Comparison of ENCODE assay signal across 1 cellular context in the genomic region with DNA sequence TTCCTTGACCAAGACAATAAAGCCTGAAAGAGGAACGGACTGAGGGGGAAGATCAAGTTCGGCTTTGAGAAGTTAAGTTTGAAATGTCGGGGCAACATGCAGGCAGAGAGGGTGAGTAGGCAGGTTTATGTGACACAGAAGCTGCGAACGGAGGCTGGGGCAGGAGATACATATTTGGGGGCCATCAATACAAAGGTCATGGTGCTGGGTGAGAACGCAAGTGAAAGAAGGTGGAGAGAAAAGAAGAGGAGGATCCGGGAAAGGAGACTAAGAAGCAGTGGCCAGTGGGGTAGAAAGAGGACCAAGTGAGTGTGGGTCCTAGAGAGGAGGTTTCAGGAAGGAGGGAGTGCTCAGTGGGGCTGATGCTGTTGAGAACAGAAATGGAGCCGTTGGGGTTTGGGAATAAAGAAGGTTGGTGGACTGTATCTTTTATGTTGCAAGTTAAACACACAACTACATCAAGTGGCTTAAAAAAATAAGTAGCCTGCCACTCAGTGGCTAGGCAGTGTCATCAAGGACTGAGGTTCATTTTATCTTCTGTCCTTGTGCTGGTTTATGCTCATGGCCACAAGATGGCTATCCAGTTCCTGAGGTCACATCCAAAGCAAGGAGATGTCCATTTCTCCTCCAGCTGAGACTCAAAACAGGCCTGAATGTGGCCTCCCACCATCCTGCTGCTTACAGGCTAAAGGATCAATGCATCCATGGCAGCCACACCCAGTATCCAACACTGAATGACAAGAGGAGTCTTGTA.
TF ChIP-seq lines count a peak whose summit lies in the region.

No MANE protein-coding gene starts in this region.

TF ChIP-seq in HCT116, 20 proteins besides CTCF, POLR2A, EP300 and RAD21:
- TF ChIP-seq POLR2AphosphoS5 (IDR thresholded peaks at IDR 0.05; ENCODE audit: low read depth, low read length) (no peak), ZFX (IDR thresholded peaks at IDR 0.05) (no peak), CBX3 (IDR thresholded peaks at IDR 0.05; ENCODE audit: low read depth) (no peak), SIN3A (IDR thresholded peaks at IDR 0.05; ENCODE audit: low read depth) (no peak), SRF (IDR thresholded peaks at IDR 0.05; ENCODE audit: low read depth) (no peak), JUND (IDR thresholded peaks at IDR 0.05) (no peak), FOSL1 (IDR thresholded peaks at IDR 0.05; ENCODE audit: low read depth) (no peak), ZNF274 (IDR thresholded peaks at IDR 0.05; ENCODE audit: low read depth, low read length) (no peak), YY1 (IDR thresholded peaks at IDR 0.05; ENCODE audit: extremely low read depth, insufficient replicate concordance, low read depth, low read length) (no peak), REST (IDR thresholded peaks at IDR 0.05; ENCODE audit: low read depth) (no peak), EZH2phosphoT487 (IDR thresholded peaks at IDR 0.05; ENCODE audit: borderline replicate concordance) (no peak), SP1 (IDR thresholded peaks at IDR 0.05; ENCODE audit: low read depth) (no peak)
- TF ChIP-seq, protein P1, sequence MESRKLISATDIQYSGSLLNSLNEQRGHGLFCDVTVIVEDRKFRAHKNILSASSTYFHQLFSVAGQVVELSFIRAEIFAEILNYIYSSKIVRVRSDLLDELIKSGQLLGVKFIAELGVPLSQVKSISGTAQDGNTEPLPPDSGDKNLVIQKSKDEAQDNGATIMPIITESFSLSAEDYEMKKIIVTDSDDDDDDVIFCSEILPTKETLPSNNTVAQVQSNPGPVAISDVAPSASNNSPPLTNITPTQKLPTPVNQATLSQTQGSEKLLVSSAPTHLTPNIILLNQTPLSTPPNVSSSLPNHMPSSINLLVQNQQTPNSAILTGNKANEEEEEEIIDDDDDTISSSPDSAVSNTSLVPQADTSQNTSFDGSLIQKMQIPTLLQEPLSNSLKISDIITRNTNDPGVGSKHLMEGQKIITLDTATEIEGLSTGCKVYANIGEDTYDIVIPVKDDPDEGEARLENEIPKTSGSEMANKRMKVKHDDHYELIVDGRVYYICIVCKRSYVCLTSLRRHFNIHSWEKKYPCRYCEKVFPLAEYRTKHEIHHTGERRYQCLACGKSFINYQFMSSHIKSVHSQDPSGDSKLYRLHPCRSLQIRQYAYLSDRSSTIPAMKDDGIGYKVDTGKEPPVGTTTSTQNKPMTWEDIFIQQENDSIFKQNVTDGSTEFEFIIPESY (IDR thresholded peaks at IDR 0.05; ENCODE audit: extremely low read depth, insufficient replicate concordance, low read length) = no peak
- TF ChIP-seq, protein P2, sequence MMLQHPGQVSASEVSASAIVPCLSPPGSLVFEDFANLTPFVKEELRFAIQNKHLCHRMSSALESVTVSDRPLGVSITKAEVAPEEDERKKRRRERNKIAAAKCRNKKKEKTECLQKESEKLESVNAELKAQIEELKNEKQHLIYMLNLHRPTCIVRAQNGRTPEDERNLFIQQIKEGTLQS (IDR thresholded peaks at IDR 0.05) = no peak
- TF ChIP-seq, protein P3, sequence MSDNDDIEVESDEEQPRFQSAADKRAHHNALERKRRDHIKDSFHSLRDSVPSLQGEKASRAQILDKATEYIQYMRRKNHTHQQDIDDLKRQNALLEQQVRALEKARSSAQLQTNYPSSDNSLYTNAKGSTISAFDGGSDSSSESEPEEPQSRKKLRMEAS (IDR thresholded peaks at IDR 0.05) = no peak
